In genomic region chr20:21465799-21466198, GRCh38 we compare ENCODE assay signal across 2 cellular contexts.
TF ChIP-seq lines count a peak whose summit lies in the region.

No MANE protein-coding gene starts in this region.

TF ChIP-seq in GM23338, 12 proteins besides CTCF, POLR2A, EP300 and RAD21:
- TF ChIP-seq ZNF462 (CRISPR knock-in tag; IDR thresholded peaks at IDR 0.05): no peak
- TF ChIP-seq ZNF114 (CRISPR knock-in tag; IDR thresholded peaks at IDR 0.05): no peak
- TF ChIP-seq ETS1 (IDR thresholded peaks at IDR 0.05): no peak

TF ChIP-seq in GM12878, 131 proteins besides CTCF, POLR2A, EP300 and RAD21:
- TF ChIP-seq CREM (IDR thresholded peaks at IDR 0.05; ENCODE audit: low read depth) (peak; percentile 23; the same call in 1 of the 2 replicates), RCOR1 (conservative IDR thresholded peaks at IDR 0.05; ENCODE audit: low read depth, low read length) (no peak), NR2C1 (IDR thresholded peaks at IDR 0.05) (no peak), E2F4 (IDR thresholded peaks at IDR 0.05; ENCODE audit: low read depth, low read length) (no peak), BCLAF1 (IDR thresholded peaks at IDR 0.05) (no peak), IRF4 (IDR thresholded peaks at IDR 0.05; ENCODE audit: low read depth, low read length) (no peak), SPI1 (IDR thresholded peaks at IDR 0.05; ENCODE audit: borderline replicate concordance, insufficient read depth, low read depth, low read length) (no peak), NFXL1 (IDR thresholded peaks at IDR 0.05; ENCODE audit: borderline replicate concordance) (no peak), USF1 (IDR thresholded peaks at IDR 0.05; ENCODE audit: borderline replicate concordance, extremely low read length, insufficient read depth, low read depth, low read length) (no peak), TCF7 (IDR thresholded peaks at IDR 0.05; ENCODE audit: borderline replicate concordance) (no peak), MYB (IDR thresholded peaks at IDR 0.05; ENCODE audit: borderline replicate concordance, low read depth, low read length) (no peak), JUNB (IDR thresholded peaks at IDR 0.05) (peak; percentile 59), GATAD2B (conservative IDR thresholded peaks at IDR 0.05; ENCODE audit: low read depth) (no peak), CEBPB (IDR thresholded peaks at IDR 0.05; ENCODE audit: borderline replicate concordance in 1 of 2, low read depth in 2 of 2, low read length in 2 of 2) (no peak), PBX3 (IDR thresholded peaks at IDR 0.05; ENCODE audit: insufficient replicate concordance, low read depth, low read length) (no peak), NBN (IDR thresholded peaks at IDR 0.05) (no peak), MTA3 (IDR thresholded peaks at IDR 0.05; ENCODE audit: borderline replicate concordance, low read length) (no peak), SRF (IDR thresholded peaks at IDR 0.05; ENCODE audit: low read depth in 2 of 2, low read length in 2 of 2) (no peak), ATF2 (IDR thresholded peaks at IDR 0.05; ENCODE audit: low read length) (peak; percentile 38; the same call in 1 of the 2 replicates), BCL3 (IDR thresholded peaks at IDR 0.05; ENCODE audit: borderline replicate concordance, insufficient read depth, low read depth, low read length, poor library complexity, severe bottlenecking) (no peak), BHLHE40 (IDR thresholded peaks at IDR 0.05; ENCODE audit: borderline replicate concordance in 1 of 2, low read depth in 2 of 2, low read length in 1 of 2) (no peak), HCFC1 (IDR thresholded peaks at IDR 0.05; ENCODE audit: low read length) (no peak), NFIC (IDR thresholded peaks at IDR 0.05; ENCODE audit: low read depth, low read length) (peak; percentile 66), USF2 (IDR thresholded peaks at IDR 0.05; ENCODE audit: borderline replicate concordance, low read depth, low read length) (no peak), FOXM1 (IDR thresholded peaks at IDR 0.05; ENCODE audit: low read depth, low read length) (peak; percentile 20; the same call in 1 of the 2 replicates), HSF1 (IDR thresholded peaks at IDR 0.05; ENCODE audit: low read depth, low read length) (no peak), NR2C2 (IDR thresholded peaks at IDR 0.05; ENCODE audit: borderline replicate concordance, control insufficient read depth, insufficient read length, low read depth) (no peak), SKIL (IDR thresholded peaks at IDR 0.05; ENCODE audit: low read depth, poor library complexity, severe bottlenecking) (no peak), RUNX3 (IDR thresholded peaks at IDR 0.05; ENCODE audit: low read length) (peak; percentile 89), BCL11A (IDR thresholded peaks at IDR 0.05; ENCODE audit: low read depth, low read length) (peak; percentile 64; the same call in 1 of the 2 replicates), CHD2 (IDR thresholded peaks at IDR 0.05; ENCODE audit: borderline replicate concordance, low read depth, low read length) (no peak)
